9 cellular contexts compared by ENCODE assay signal in the genomic region with DNA sequence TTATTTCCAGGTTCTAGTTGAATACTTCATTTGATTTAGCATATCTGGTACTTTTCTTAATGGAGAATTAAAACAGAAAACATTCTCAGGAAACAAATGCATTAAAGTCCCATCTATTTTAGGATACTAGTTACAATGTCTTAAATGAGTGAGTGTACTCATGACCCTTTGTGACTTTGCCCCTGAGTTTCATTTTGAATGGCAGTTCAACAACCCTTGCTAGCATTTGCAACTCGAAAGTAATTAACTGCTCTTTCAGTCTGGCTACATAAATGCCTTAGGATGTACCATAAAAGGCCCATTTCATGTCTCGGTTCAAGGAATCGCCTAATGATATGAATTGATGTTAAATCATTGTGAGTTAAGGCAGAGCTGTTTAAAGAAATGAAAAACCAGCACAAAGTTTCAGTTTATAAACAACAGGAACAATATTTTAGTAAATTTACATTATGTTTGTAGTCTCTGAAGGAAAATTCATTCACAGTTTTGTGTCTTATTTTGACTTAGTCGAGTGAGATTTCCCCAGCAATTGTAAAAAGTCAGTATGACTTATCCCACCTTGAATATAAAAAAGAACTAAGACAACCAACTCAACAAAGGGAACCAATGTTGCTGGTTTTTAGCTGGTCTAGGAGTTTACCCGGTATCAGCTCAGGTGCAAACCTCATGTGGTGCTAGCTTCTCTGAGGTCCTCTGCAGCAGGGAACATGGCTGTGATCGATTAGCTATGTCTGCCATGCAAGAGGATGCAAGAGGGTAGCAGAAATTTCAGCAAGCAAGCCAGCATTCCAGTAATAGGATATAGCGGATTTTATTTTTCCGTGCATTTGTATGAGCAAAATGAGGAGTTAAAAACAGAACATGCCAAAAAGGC.
A peak's percentile ranks its signal among the peaks of the same experiment; 100 is the strongest.
DNase-seq lines count a peak whose midpoint lies in the region; ATAC-seq, FAIRE-seq and TF ChIP-seq lines count a peak whose summit lies in the region.
"Had no signal": no experiment of that assay in that cellular context is flagged by ENCODE, and none has a peak within 500 bp of the region (broad histone marks: within the 10 kb centered on the region; RNA-seq: fewer than 3 reads in every experiment).

No MANE protein-coding gene starts in this region.

- peaks cover 38% of the 10 kb centered on the region for H3K4me1 Mint-ChIP-seq in activated T-helper 1 cell treated with anti-CD3 and anti-CD28 coated beads, Interleukin-12 subunit alpha, Interleukin-12 subunit beta, Interleukin-2, Interleukin-4 antibody, amounts not matched to agents 30 ng/mL and 10 ng/mL and 1 ng/mL, durations not matched to agents 14 hours and 24 hours and 36 hours (ENCODE audit: low read depth)

- no peak for TF ChIP-seq POLR2A in GM12892 (IDR thresholded peaks at IDR 0.05; ENCODE audit: low read depth, low read length)

- DNase-seq in activated T-helper 1 cell treated with anti-CD3 and anti-CD28 coated beads, Interleukin-12 subunit alpha, Interleukin-12 subunit beta, Interleukin-2, Interleukin-4 antibody, amounts not matched to agents 30 ng/mL and 10 ng/mL and 1 ng/mL, durations not matched to agents 14 hours and 24 hours and 36 hours (ENCODE audit: low spot score) = no peak
- no peak for DNase-seq in MV-4-11 (lab: John Stamatoyannopoulos, UW)
- DNase-seq in activated effector memory CD4-positive, alpha-beta T cell treated with anti-CD3 and anti-CD28 coated beads, Interleukin-2, amount 50 U/mL, for 16 hours = no peak
- no peak for DNase-seq in GM12892 (ENCODE audit: insufficient read length)
- DNase-seq: NCI-H226 had no signal

- no peak for FAIRE-seq in GM12892 (lab: Jason Lieb, UNC)

- ATAC-seq in GM18502 (IDR thresholded peaks at IDR 0.05; ENCODE audit: poor library complexity, unreplicated experiment) (peak; percentile 83), GM19452 (IDR thresholded peaks at IDR 0.05; ENCODE audit: unreplicated experiment) (peak; percentile 91), HG03039 (IDR thresholded peaks at IDR 0.05; ENCODE audit: unreplicated experiment) (peak; percentile 72), HG03097 (IDR thresholded peaks at IDR 0.05; ENCODE audit: low FRiP score, unreplicated experiment) (no peak)

- peaks cover 2% of the 10 kb centered on the region for H3K36me3 Mint-ChIP-seq in activated T-helper 1 cell treated with anti-CD3 and anti-CD28 coated beads, Interleukin-12 subunit alpha, Interleukin-12 subunit beta, Interleukin-2, Interleukin-4 antibody, amounts not matched to agents 30 ng/mL and 10 ng/mL and 1 ng/mL, durations not matched to agents 14 hours and 24 hours and 36 hours (ENCODE audit: low read depth)

- H3K9me3 Mint-ChIP-seq in activated T-helper 1 cell treated with anti-CD3 and anti-CD28 coated beads, Interleukin-12 subunit alpha, Interleukin-12 subunit beta, Interleukin-2, Interleukin-4 antibody, amounts not matched to agents 30 ng/mL and 10 ng/mL and 1 ng/mL, durations not matched to agents 14 hours and 24 hours and 36 hours = no peaks in the 10 kb centered on the region

- no peak overlapping the region for H3K4me3 Mint-ChIP-seq in activated T-helper 1 cell treated with anti-CD3 and anti-CD28 coated beads, Interleukin-12 subunit alpha, Interleukin-12 subunit beta, Interleukin-2, Interleukin-4 antibody, amounts not matched to agents 30 ng/mL and 10 ng/mL and 1 ng/mL, durations not matched to agents 14 hours and 24 hours and 36 hours

- intact Hi-C loops in activated T-helper 1 cell treated with anti-CD3 and anti-CD28 coated beads, Interleukin-12 subunit alpha, Interleukin-12 subunit beta, Interleukin-2, Interleukin-4 antibody, amounts not matched to agents 30 ng/mL and 10 ng/mL and 1 ng/mL, durations not matched to agents 14 hours and 24 hours and 36 hours (cut with micrococcal nuclease) = loop anchor here (5.0 to 10.0 kb wide), 5 partner anchors 94 to 1949 kb away; a partner anchor contains a TSS

- peak overlapping the region; percentile 63 for H3K27ac Mint-ChIP-seq in activated T-helper 1 cell treated with anti-CD3 and anti-CD28 coated beads, Interleukin-12 subunit alpha, Interleukin-12 subunit beta, Interleukin-2, Interleukin-4 antibody, amounts not matched to agents 30 ng/mL and 10 ng/mL and 1 ng/mL, durations not matched to agents 14 hours and 24 hours and 36 hours

- H3K27me3 Mint-ChIP-seq in activated T-helper 1 cell treated with anti-CD3 and anti-CD28 coated beads, Interleukin-12 subunit alpha, Interleukin-12 subunit beta, Interleukin-2, Interleukin-4 antibody, amounts not matched to agents 30 ng/mL and 10 ng/mL and 1 ng/mL, durations not matched to agents 14 hours and 24 hours and 36 hours (ENCODE audit: insufficient read depth) = no peaks in the 10 kb centered on the region
